Comparison of ENCODE assay signal across 26 cellular contexts in the genomic region with DNA sequence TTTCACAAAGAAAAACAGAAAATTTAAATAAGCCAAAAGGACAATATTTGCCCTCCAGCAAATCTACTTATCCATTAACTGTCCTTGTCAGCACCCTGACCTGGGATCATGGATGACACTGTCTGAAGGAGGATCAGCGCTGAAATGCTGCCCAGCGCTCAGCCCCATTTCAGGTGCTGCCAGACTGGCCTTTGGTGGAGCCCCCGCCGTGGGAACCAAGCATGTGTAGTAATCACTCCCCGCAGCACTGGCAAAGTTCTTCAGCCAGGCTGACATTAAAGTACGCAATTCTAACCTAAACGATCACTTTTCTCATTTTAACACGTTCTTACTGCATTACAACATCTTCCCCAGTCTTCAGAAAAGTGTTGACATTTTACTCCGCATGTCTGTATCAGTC.
"Had no signal": no experiment of that assay in that cellular context is flagged by ENCODE, and none has a peak within 500 bp of the region (broad histone marks: within the 10 kb centered on the region; RNA-seq: fewer than 3 reads in every experiment).

No MANE protein-coding gene starts in this region.

- H3K4me3 ChIP-seq: adrenal gland, K562, Peyer's patch, SJCRH30 had no signal

- H3K27ac Mint-ChIP-seq: activated naive CD8-positive, alpha-beta T cell treated with anti-CD3 and anti-CD28 coated beads, Interleukin-2, amount 10 ng/mL, durations not matched to agents 7 days and 5 days; activated T-helper 17 cell treated with anti-CD3 and anti-CD28 coated beads, Interleukin-2, amount 50 U/mL, for 72 hours; WTC11 had no signal

- ATAC-seq: activated T-helper 17 cell treated with anti-CD3 and anti-CD28 coated beads, Interleukin-2, amount 50 U/mL, for 72 hours; K562; WTC11 had no signal

- H3K4me2 ChIP-seq: SK-N-SH had no signal

- H3K4me1 Mint-ChIP-seq: activated naive CD8-positive, alpha-beta T cell treated with anti-CD3 and anti-CD28 coated beads, Interleukin-2, amount 10 ng/mL, durations not matched to agents 7 days and 5 days; activated T-helper 17 cell treated with anti-CD3 and anti-CD28 coated beads, Interleukin-2, amount 50 U/mL, for 72 hours; WTC11 had no signal

- H3K9ac ChIP-seq: SK-N-SH had no signal

- DNase-seq: activated CD4-positive, alpha-beta T cell treated with anti-CD3 and anti-CD28 coated beads for 48 hours; activated CD4-positive, alpha-beta T cell treated with anti-CD3 and anti-CD28 coated beads, Interleukin-2, amount 50 U/mL, for 4 hours; activated CD4-positive, CD25-positive, alpha-beta regulatory T cell treated with anti-CD3 and anti-CD28 coated beads, Interleukin-2, amount 50 U/mL, for 72 hours; activated naive CD4-positive, alpha-beta T cell treated with anti-CD3 and anti-CD28 coated beads, Interleukin-2, amount 50 U/mL, for 16 hours; activated naive CD8-positive, alpha-beta T cell treated with anti-CD3 and anti-CD28 coated beads, Interleukin-2, amount 10 ng/mL, durations not matched to agents 7 days and 5 days; activated T-cell treated with anti-CD3 and anti-CD28 coated beads for 4 hours; activated T-cell treated with anti-CD3 and anti-CD28 coated beads, Interleukin-2, amount 50 U/mL, for 48 hours; anterior cingulate cortex; Karpas-422; NCI-H1105 treated with DMSO at 0.1 percent for 48 hours; NCI-H1436 treated with DMSO at 0.1 percent for 48 hours; NCI-H187; NCI-H2081; NCI-H510A treated with DMSO at 0.1 percent for 48 hours; NCI-H69; NK-92 treated with Interleukin-12 subunit alpha and Interleukin-12 subunit beta, amount 100 ng/mL, for 24 hours; Peyer's patch; Right ventricle myocardium superior; SJCRH30; SK-N-SH; SW 1271 had no signal

- H3K27me3 ChIP-seq: adrenal gland, Peyer's patch had no signal

- H3K4me3 Mint-ChIP-seq: activated naive CD8-positive, alpha-beta T cell treated with anti-CD3 and anti-CD28 coated beads, Interleukin-2, amount 10 ng/mL, durations not matched to agents 7 days and 5 days; activated T-helper 17 cell treated with anti-CD3 and anti-CD28 coated beads, Interleukin-2, amount 50 U/mL, for 72 hours; WTC11 had no signal

- H3K9me3 ChIP-seq: adrenal gland, SJCRH30, SK-N-SH had no signal

- H3K27ac ChIP-seq: adrenal gland, Peyer's patch, RWPE1, SJCRH30 had no signal

- H3K36me3 Mint-ChIP-seq: activated naive CD8-positive, alpha-beta T cell treated with anti-CD3 and anti-CD28 coated beads, Interleukin-2, amount 10 ng/mL, durations not matched to agents 7 days and 5 days had no signal

- H3K36me3 ChIP-seq: adrenal gland, Peyer's patch, SJCRH30 had no signal

- H3K4me1 ChIP-seq: adrenal gland, Peyer's patch had no signal
